In genomic region chr21:41878831-41879189, GRCh38 we compare ENCODE assay signal across 8 cellular contexts. TPM values are rescaled to one million over a fixed set of nuclear protein-coding genes. Genes with fewer than 3 reads are reported as not detected.
DNase-seq lines count a peak whose midpoint lies in the region; ATAC-seq and TF ChIP-seq lines count a peak whose summit lies in the region.

No MANE protein-coding gene starts in this region.

- no peak for TF ChIP-seq CTCF in activated B cell treated with CpG ODN at 0.5 μM for 24 hours (IDR thresholded peaks at IDR 0.05)

- ATAC-seq in HG02884 (IDR thresholded peaks at IDR 0.05; ENCODE audit: unreplicated experiment) (peak; percentile 37), activated B cell treated with CpG ODN at 0.5 μM for 24 hours (ENCODE audit: low read depth) (peak; percentile 75)

- DNase-seq in SHP77 (lab: John Stamatoyannopoulos, UW) (peak; percentile 45 to 73), SHP77 treated with DMSO at 0.1 percent for 48 hours (lab: John Stamatoyannopoulos, UW) (no peak), NCI-H2107 (lab: John Stamatoyannopoulos, UW) (peak; percentile 83), activated B cell treated with CpG ODN at 0.5 μM for 24 hours (peak; percentile 65), kidney tubule cell (ENCODE audit: low spot score) (peak; percentile 80)
- peak; percentile 74 for DNase-seq in central memory CD4-positive, alpha-beta T cell
- DNase-seq in stimulated activated CD4-positive, alpha-beta T cell treated with anti-CD3 and anti-CD28 coated beads, Interleukin-1b, Interleukin-23, amount 100 ng/mL, for 4 hours (ENCODE audit: low read depth in 2 of 2), result peak; percentile 57 to 71

- H3K36me3 Mint-ChIP-seq in activated B cell treated with CpG ODN at 0.5 μM for 24 hours (ENCODE audit: low read depth), result peaks cover 3% of the 10 kb centered on the region

- POLR2A ChIA-PET in activated B cell treated with CpG ODN at 0.5 μM for 24 hours (lab: Charles Lee), result interaction anchor here (1.0 to 2.8 kb wide), 9 partner anchors 11 to 242 kb away, joined by 3 to 15 read pairs (median 5); no protein-coding TSS in a partner anchor

- H3K27me3 Mint-ChIP-seq in activated B cell treated with CpG ODN at 0.5 μM for 24 hours, result no peaks in the 10 kb centered on the region

- H3K4me3 Mint-ChIP-seq in activated B cell treated with CpG ODN at 0.5 μM for 24 hours, result peak overlapping the region; percentile 73

- no peaks in the 10 kb centered on the region for H3K9me3 Mint-ChIP-seq in activated B cell treated with CpG ODN at 0.5 μM for 24 hours

- intact Hi-C loops in activated B cell treated with CpG ODN at 0.5 μM for 24 hours (cut with micrococcal nuclease), result loop anchor here (1.0 to 5.0 kb wide), 8 partner anchors 11 to 617 kb away; partner anchors contain the start of genes MX2, RSPH1 and ZBTB21

- CTCF ChIA-PET in activated B cell treated with CpG ODN at 0.5 μM for 24 hours (lab: Charles Lee), result interaction anchor here (1.9 kb wide), 2 partner anchors 229 to 239 kb away, joined by 7 to 10 read pairs; no protein-coding TSS in a partner anchor

- peaks cover 39% of the 10 kb centered on the region for H3K4me1 Mint-ChIP-seq in activated B cell treated with CpG ODN at 0.5 μM for 24 hours

- H3K27ac Mint-ChIP-seq in activated B cell treated with CpG ODN at 0.5 μM for 24 hours, result peak overlapping the region; percentile 56

RNA-seq across cellular contexts. Expression of gene PRDM15, which starts 0.3 kb away (rescaled TPM):
- total RNA-seq in activated B cell treated with CpG ODN at 0.5 μM for 24 hours, result 12.8 and 13.6 TPM in 2 replicates
